ENCODE assay signal across 9 cellular contexts in genomic region chr9:91659529-91660294, GRCh38.
DNase-seq lines count a peak whose midpoint lies in the region; ATAC-seq and TF ChIP-seq lines count a peak whose summit lies in the region.
"Had no signal": no experiment of that assay in that cellular context is flagged by ENCODE, and none has a peak within 500 bp of the region (broad histone marks: within the 10 kb centered on the region; RNA-seq: fewer than 3 reads in every experiment).

No MANE protein-coding gene starts in this region.

- no peak overlapping the region for H3K4me3 Mint-ChIP-seq in activated naive CD8-positive, alpha-beta T cell treated with anti-CD3 and anti-CD28 coated beads, Interleukin-2, amount 50 U/mL, for 24 hours

- H3K4me3 ChIP-seq in DND-41 (ENCODE audit: low read depth in 1 of 2, low read length in 2 of 2) (no peak overlapping the region), IMR-90 (ENCODE audit: insufficient read depth, low read depth, low read length) (no peak overlapping the region), astrocyte of the spinal cord (ENCODE audit: low read depth, low read length) (no peak overlapping the region), mesenchymal stem cell (ENCODE audit: insufficient read depth in 1 of 2, low read depth in 1 of 2, low read length in 2 of 2) (no peak overlapping the region), gastrocnemius medialis (no peak overlapping the region)
- H3K4me3 ChIP-seq: body of pancreas had no signal

- H3K4me1 Mint-ChIP-seq in activated naive CD8-positive, alpha-beta T cell treated with anti-CD3 and anti-CD28 coated beads, Interleukin-2, amount 50 U/mL, for 24 hours: no peaks in the 10 kb centered on the region

- no TSS peak for BruUV-seq in IMR-90 (replicated peaks; lab: Mats Ljungman, UMichigan)

- no peak overlapping the region for H4K5ac ChIP-seq in IMR-90 (ENCODE audit: low read depth, low read length)

- DNase-seq in DND-41: no peak
- peak; percentile 55 for DNase-seq in IMR-90
- peak; percentile 23 for DNase-seq in astrocyte of the spinal cord (ENCODE audit: low read depth, low spot score)
- peak; percentile 47 for DNase-seq in mesenchymal stem cell
- no peak for DNase-seq in hypothalamus (lab: John Stamatoyannopoulos, UW)
- DNase-seq in activated naive CD8-positive, alpha-beta T cell treated with anti-CD3 and anti-CD28 coated beads, Interleukin-2, amount 50 U/mL, for 24 hours: no peak
- DNase-seq in gastrocnemius medialis: no peak

- no peak overlapping the region for H3K14ac ChIP-seq in IMR-90 (replicated peaks; ENCODE audit: low read depth, low read length)
- no peak overlapping the region for H3K14ac ChIP-seq in mesenchymal stem cell (ENCODE audit: low read length in 2 of 2)

- no peak overlapping the region for H2BK20ac ChIP-seq in IMR-90 (ENCODE audit: low read depth, low read length)

- CTCF ChIA-PET in IMR-90 (lab: Yijun Ruan, JAX): interaction anchor here (0.5 to 1.1 kb wide), 7 partner anchors 8 to 76 kb away, joined by 3 to 6 read pairs (median 4); no protein-coding TSS in a partner anchor

- H3K4ac ChIP-seq in IMR-90 (ENCODE audit: low read depth, low read length): no peak overlapping the region
- no peak overlapping the region for H3K4ac ChIP-seq in mesenchymal stem cell (ENCODE audit: low read depth in 1 of 2, low read length in 2 of 2)

- H4K20me1 ChIP-seq in DND-41 (ENCODE audit: insufficient read depth, low read length) (no peaks in the 10 kb centered on the region), IMR-90 (ENCODE audit: insufficient read depth, low read length) (no peaks in the 10 kb centered on the region)

- H2AFZ ChIP-seq in DND-41 (ENCODE audit: low read depth, low read length) (no peak overlapping the region), IMR-90 (replicated peaks; ENCODE audit: low read length, poor library complexity) (no peak overlapping the region), mesenchymal stem cell (ENCODE audit: low read depth, low read length) (no peak overlapping the region)

- H3K36me3 Mint-ChIP-seq in activated naive CD8-positive, alpha-beta T cell treated with anti-CD3 and anti-CD28 coated beads, Interleukin-2, amount 50 U/mL, for 24 hours (ENCODE audit: low read depth): no peaks in the 10 kb centered on the region

- no peaks in the 10 kb centered on the region for H3K4me1 ChIP-seq in DND-41 (ENCODE audit: insufficient read depth, low read length)
- no peaks in the 10 kb centered on the region for H3K4me1 ChIP-seq in IMR-90 (ENCODE audit: control insufficient read depth, insufficient read depth, low read length)
- H3K4me1 ChIP-seq in mesenchymal stem cell (ENCODE audit: control insufficient read depth, insufficient read depth, low read depth, low read length): no peaks in the 10 kb centered on the region
- no peaks in the 10 kb centered on the region for H3K4me1 ChIP-seq in gastrocnemius medialis
- H3K4me1 ChIP-seq: body of pancreas had no signal

- H3K27me3 ChIP-seq in DND-41 (ENCODE audit: insufficient read depth, low read length, poor library complexity): no peaks in the 10 kb centered on the region
- peaks cover 13% of the 10 kb centered on the region for H3K27me3 ChIP-seq in IMR-90 (ENCODE audit: control insufficient read depth, insufficient read depth, low read length)
- peaks cover 9 to 10% of the 10 kb centered on the region in 2 experiments for H3K27me3 ChIP-seq in mesenchymal stem cell (ENCODE audit: control insufficient read depth in 1 of 2, insufficient read depth in 1 of 2, low read length in 2 of 2)
- no peaks in the 10 kb centered on the region for H3K27me3 ChIP-seq in gastrocnemius medialis
- H3K27me3 ChIP-seq: body of pancreas had no signal

- H3K18ac ChIP-seq in IMR-90 (ENCODE audit: low read depth, low read length) (no peak overlapping the region), mesenchymal stem cell (ENCODE audit: low read depth in 1 of 2, low read length in 2 of 2) (no peak overlapping the region)

- H3K36me3 ChIP-seq in DND-41 (ENCODE audit: insufficient read depth, low read length) (no peaks in the 10 kb centered on the region), IMR-90 (ENCODE audit: control insufficient read depth, insufficient read depth, low read length) (no peaks in the 10 kb centered on the region), mesenchymal stem cell (ENCODE audit: control insufficient read depth in 1 of 2, insufficient read depth in 2 of 2, low read depth in 1 of 2, low read length in 2 of 2) (no peaks in the 10 kb centered on the region), gastrocnemius medialis (no peaks in the 10 kb centered on the region)

- H3K79me2 ChIP-seq in DND-41 (ENCODE audit: insufficient read depth, low read length): no peaks in the 10 kb centered on the region

- no peaks in the 10 kb centered on the region for H3K9me1 ChIP-seq in IMR-90 (ENCODE audit: insufficient read depth, low read length)

- ATAC-seq in DND-41 (ENCODE audit: insufficient read depth, low read depth): no peak
- ATAC-seq in IMR-90 (ENCODE audit: low read depth): peak; percentile 98
- ATAC-seq in activated CD4-positive, CD25-positive, alpha-beta regulatory T cell treated with anti-CD3 and anti-CD28 coated beads, Interleukin-2, amount 50 U/mL, for 24 hours: no peak
- no peak for ATAC-seq in activated naive CD8-positive, alpha-beta T cell treated with anti-CD3 and anti-CD28 coated beads, Interleukin-2, amount 50 U/mL, for 24 hours
- no peak for ATAC-seq in gastrocnemius medialis
- ATAC-seq: body of pancreas had no signal

- no peaks in the 10 kb centered on the region for H3K9me3 Mint-ChIP-seq in activated naive CD8-positive, alpha-beta T cell treated with anti-CD3 and anti-CD28 coated beads, Interleukin-2, amount 50 U/mL, for 24 hours

- H3K4me2 ChIP-seq in DND-41 (ENCODE audit: insufficient read depth, low read length): no peak overlapping the region
- no peak overlapping the region for H3K4me2 ChIP-seq in IMR-90 (ENCODE audit: low read depth, low read length)
- H3K4me2 ChIP-seq in mesenchymal stem cell (ENCODE audit: low read length, poor library complexity, severe bottlenecking): no peak overlapping the region

- H4K8ac ChIP-seq in IMR-90 (ENCODE audit: low read depth in 2 of 2, low read length in 2 of 2) (no peak overlapping the region), mesenchymal stem cell (ENCODE audit: low read length) (no peak overlapping the region)

- peaks cover 8% of the 10 kb centered on the region for H3K27me3 Mint-ChIP-seq in activated naive CD8-positive, alpha-beta T cell treated with anti-CD3 and anti-CD28 coated beads, Interleukin-2, amount 50 U/mL, for 24 hours

- H3K27ac ChIP-seq in DND-41 (ENCODE audit: low read length) (no peak overlapping the region), IMR-90 (ENCODE audit: insufficient read depth, low read length) (no peak overlapping the region), mesenchymal stem cell (ENCODE audit: low read length, poor library complexity, severe bottlenecking) (no peak overlapping the region), gastrocnemius medialis (no peak overlapping the region)
- H3K27ac ChIP-seq: body of pancreas had no signal

- H2BK5ac ChIP-seq in IMR-90 (ENCODE audit: low read depth, low read length, poor library complexity, severe bottlenecking) (no peak overlapping the region), mesenchymal stem cell (ENCODE audit: low read depth, low read length, poor library complexity, severe bottlenecking) (no peak overlapping the region)

- H2BK120ac ChIP-seq in IMR-90 (ENCODE audit: low read depth, low read length) (no peak overlapping the region), mesenchymal stem cell (ENCODE audit: low read depth, low read length) (no peak overlapping the region)

- intact Hi-C loops in IMR-90 (cut with micrococcal nuclease): no loop called here
- intact Hi-C loops in gastrocnemius medialis (cut with DNase I; ENCODE audit: low total_unique reads): loop anchor here (10.0 kb wide), 1 partner anchor 525 kb away; no protein-coding TSS in a partner anchor

- dilution Hi-C loops in IMR-90 (cut with HindIII; ENCODE audit: low sequenced_read_pairs, unreplicated experiment): loop anchor here (25.0 kb wide), 1 partner anchor 147 kb away; no protein-coding TSS in a partner anchor

- H2BK12ac ChIP-seq in mesenchymal stem cell (ENCODE audit: low read length in 2 of 2): no peak overlapping the region

- H4K91ac ChIP-seq in IMR-90 (ENCODE audit: insufficient read depth, low read depth, low read length) (no peak overlapping the region), mesenchymal stem cell (ENCODE audit: low read length) (no peak overlapping the region)

- H3K79me1 ChIP-seq in IMR-90 (ENCODE audit: low read depth in 1 of 2, low read length in 2 of 2): no peaks in the 10 kb centered on the region
- no peaks in the 10 kb centered on the region for H3K79me1 ChIP-seq in mesenchymal stem cell (replicated peaks; ENCODE audit: low read length, poor library complexity, severe bottlenecking)

- TF ChIP-seq RAD21 in IMR-90 (IDR thresholded peaks at IDR 0.05; ENCODE audit: low read length): peak; percentile 79

- in situ Hi-C loops in IMR-90 (cut with MboI; ENCODE audit: low sequenced_read_pairs): no loop called here
- in situ Hi-C loops in astrocyte of the spinal cord (cut with HindIII; ENCODE audit: low sequenced_read_pairs): no loop called here
- in situ Hi-C loops in gastrocnemius medialis (cut with MboI; ENCODE audit: low sequenced_read_pairs in 4 of 4): no loop called here

- H3K56ac ChIP-seq in IMR-90 (ENCODE audit: extremely low read depth, insufficient read depth, low read length): no peak overlapping the region

- no peak overlapping the region for H3K27ac Mint-ChIP-seq in activated naive CD8-positive, alpha-beta T cell treated with anti-CD3 and anti-CD28 coated beads, Interleukin-2, amount 50 U/mL, for 24 hours

- no peaks in the 10 kb centered on the region for H3K9me3 ChIP-seq in DND-41 (ENCODE audit: insufficient read depth, low read length, severe bottlenecking)
- H3K9me3 ChIP-seq in IMR-90 (ENCODE audit: control insufficient read depth, insufficient read depth, low read length): no peaks in the 10 kb centered on the region
- H3K9me3 ChIP-seq in mesenchymal stem cell (ENCODE audit: control insufficient read depth, low read length): no peaks in the 10 kb centered on the region
- no peaks in the 10 kb centered on the region for H3K9me3 ChIP-seq in gastrocnemius medialis
- H3K9me3 ChIP-seq: body of pancreas had no signal

- TF ChIP-seq CTCF in DND-41 (IDR thresholded peaks at IDR 0.05; ENCODE audit: borderline replicate concordance, extremely low read depth, low read length, poor library complexity, severe bottlenecking): peak; percentile 42
- peak; percentile 67 for TF ChIP-seq CTCF in IMR-90 (conservative IDR thresholded peaks at IDR 0.05; ENCODE audit: low read depth, low read length)
- peak; percentile 73 for TF ChIP-seq CTCF in astrocyte of the spinal cord (IDR thresholded peaks at IDR 0.05; ENCODE audit: low read depth, low read length)
- no peak for TF ChIP-seq CTCF in gastrocnemius medialis (IDR thresholded peaks at IDR 0.05 in 4 of 5, conservative IDR thresholded peaks at IDR 0.05 in 1 of 5)

- TF ChIP-seq POLR2A in IMR-90 (IDR thresholded peaks at IDR 0.05; ENCODE audit: low read depth, low read length) (no peak), gastrocnemius medialis (IDR thresholded peaks at IDR 0.05) (no peak)

- H3K23ac ChIP-seq in IMR-90 (ENCODE audit: low read depth, low read length) (no peak overlapping the region), mesenchymal stem cell (ENCODE audit: low read length in 2 of 2) (no peak overlapping the region)

- no peak overlapping the region for H2BK15ac ChIP-seq in IMR-90 (ENCODE audit: low read depth, low read length)
- H2BK15ac ChIP-seq in mesenchymal stem cell (ENCODE audit: low read depth, poor library complexity, severe bottlenecking): no peak overlapping the region

- H3K9ac ChIP-seq in DND-41 (ENCODE audit: low read depth, low read length): no peak overlapping the region
- no peak overlapping the region for H3K9ac ChIP-seq in IMR-90 (ENCODE audit: low read depth, low read length)
- H3K9ac ChIP-seq in mesenchymal stem cell (ENCODE audit: low read length): no peak overlapping the region

- POLR2A ChIA-PET in IMR-90 (lab: Charles Lee; ENCODE audit: unreplicated experiment): interaction anchor here (0.6 kb wide), 1 partner anchor 407 kb away, joined by 4 read pairs; no protein-coding TSS in a partner anchor

- WGBS in IMR-90 (ENCODE audit: extremely low coverage in 2 of 2, insufficient read length in 1 of 2), 2 experiments: no CpG with 5 or more reads among the region's 4 CpGs
- WGBS in mesenchymal stem cell: 83% methylated on average over 1 of the region's 4 CpGs

- H2AK5ac ChIP-seq in IMR-90 (ENCODE audit: low read depth, low read length): no peak overlapping the region
- no peak overlapping the region for H2AK5ac ChIP-seq in mesenchymal stem cell (ENCODE audit: low read length, severe bottlenecking)

- H2AK9ac ChIP-seq in IMR-90 (replicated peaks; ENCODE audit: low read depth, low read length, poor library complexity): no peak overlapping the region

Comparison
In these comparisons a context has a peak if more than half of its experiments do, and no peak if none do; other contexts are left out.
1. DNase-seq: peak in IMR-90 (single experiment), astrocyte of the spinal cord (single experiment) and mesenchymal stem cell (single experiment); none in DND-41 (single experiment), hypothalamus (0 of 51), activated naive CD8-positive, alpha-beta T cell treated with anti-CD3 and anti-CD28 coated beads, Interleukin-2, amount 50 U/mL, for 24 hours (single experiment) and gastrocnemius medialis (0 of 2).
2. CTCF ChIP-seq: peak in DND-41 (single experiment), IMR-90 (single experiment) and astrocyte of the spinal cord (single experiment); none in gastrocnemius medialis (0 of 5).